ENCODE assay signal across 8 cellular contexts in the genomic region with DNA sequence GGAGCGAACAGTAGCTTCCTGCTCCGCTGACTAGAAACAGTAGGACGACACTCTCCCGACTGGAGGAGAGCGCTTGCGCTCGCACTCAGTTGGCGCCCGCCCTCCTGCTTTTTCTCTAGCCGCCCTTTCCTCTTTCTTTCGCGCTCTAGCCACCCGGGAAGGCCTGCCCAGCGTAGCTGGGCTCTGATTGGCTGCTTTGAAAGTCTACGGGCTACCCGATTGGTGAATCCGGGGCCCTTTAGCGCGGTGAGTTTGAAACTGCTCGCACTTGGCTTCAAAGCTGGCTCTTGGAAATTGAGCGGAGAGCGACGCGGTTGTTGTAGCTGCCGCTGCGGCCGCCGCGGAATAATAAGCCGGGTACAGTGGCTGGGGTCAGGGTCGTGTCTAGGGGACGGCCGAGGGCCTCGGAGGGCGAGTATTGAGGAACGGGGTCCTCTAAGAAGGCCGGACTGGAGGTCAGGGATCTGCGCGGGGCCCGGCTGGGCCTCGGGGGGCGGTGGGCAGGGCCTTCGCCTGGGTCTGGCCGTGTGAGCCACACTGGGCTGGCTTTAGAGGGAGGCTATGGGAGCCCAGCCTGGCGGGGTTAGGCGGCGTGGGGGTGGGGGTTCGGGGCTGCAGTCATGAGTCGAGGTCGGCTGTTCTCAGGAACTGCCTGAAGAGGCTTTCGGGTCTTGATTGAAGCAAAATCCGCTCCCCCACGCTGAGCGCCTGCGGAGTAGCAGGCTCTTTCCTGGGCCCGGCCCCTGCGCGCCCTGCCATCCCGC. TPM values are rescaled to one million over a fixed set of nuclear protein-coding genes. Genes with fewer than 3 reads are reported as not detected.
DNase-seq lines count a peak whose midpoint lies in the region; ATAC-seq, FAIRE-seq and TF ChIP-seq lines count a peak whose summit lies in the region.

Gene CDK1 (plus strand): TSS at position 265 of the 764 bp plus-strand sequence. CDS start 1,688 bp downstream, outside the sequence.

- H3K9me2 ChIP-seq in OCI-LY1 (ENCODE audit: low read depth, low read length), result no peaks in the 10 kb centered on the region

- under 1% methylated on average over 59 of the region's 59 CpGs for WGBS in HUES64

- H3K9me1 ChIP-seq in endothelial cell of umbilical vein (replicated peaks; ENCODE audit: control insufficient read depth, extremely low read depth, insufficient read depth, low read length), result no peaks in the 10 kb centered on the region

- H3K9ac ChIP-seq in HUES64 (ENCODE audit: low read depth, low read length) (peak within 1 kb of the TSS; percentile 97), OCI-LY1 (ENCODE audit: low read length) (peak within 1 kb of the TSS; percentile 94), endothelial cell of umbilical vein (replicated peaks; ENCODE audit: extremely low read depth, insufficient read depth, low read length) (peak within 1 kb of the TSS; percentile 90)

- H3K4me1 ChIP-seq in HUES64 (ENCODE audit: insufficient read depth, low read length) (peaks cover 31% of the 10 kb centered on the region), OCI-LY1 (ENCODE audit: insufficient read depth, low read length, severe bottlenecking) (peaks cover 43% of the 10 kb centered on the region), endothelial cell of umbilical vein (ENCODE audit: control insufficient read depth, extremely low read depth, insufficient read depth, low read length) (peaks cover 37% of the 10 kb centered on the region)

- no peak for TF ChIP-seq CTCF in OCI-LY1 (IDR thresholded peaks at IDR 0.05; ENCODE audit: low read length)
- TF ChIP-seq CTCF in endothelial cell of umbilical vein (IDR thresholded peaks at IDR 0.05; ENCODE audit: extremely low read depth in 1 of 2, insufficient read depth in 1 of 2, low read depth in 1 of 2, low read length in 2 of 2), result no peak

- dilution Hi-C loops in endothelial cell of umbilical vein (cut with MboI; ENCODE audit: extremely low pct_ligation_motif_present, low sequenced_read_pairs), result no loop called here

- POLR2A ChIA-PET in endothelial cell of umbilical vein (lab: Charles Lee), result no interaction called here

- H3K4me2 ChIP-seq in OCI-LY1 (ENCODE audit: low read length), result peak within 1 kb of the TSS; percentile 96
- H3K4me2 ChIP-seq in endothelial cell of umbilical vein (ENCODE audit: insufficient read depth, low read length), result peak within 1 kb of the TSS; percentile 100

- H3K27me3 ChIP-seq in HUES64 (ENCODE audit: insufficient read depth, low read length) (no peaks in the 10 kb centered on the region), OCI-LY1 (ENCODE audit: insufficient read depth, low read length) (no peaks in the 10 kb centered on the region), endothelial cell of umbilical vein (ENCODE audit: control insufficient read depth in 2 of 2, insufficient read depth in 2 of 2, low read length in 2 of 2) (no peaks in the 10 kb centered on the region)

- intact Hi-C loops in endothelial cell of umbilical vein (cut with micrococcal nuclease), result loop anchor here (1.0 kb wide), 2 partner anchors 50 to 186 kb away; no protein-coding TSS in a partner anchor

- peak; percentile 97 for ATAC-seq in GM21447 (IDR thresholded peaks at IDR 0.05; ENCODE audit: unreplicated experiment)

- H4K20me1 ChIP-seq in OCI-LY1 (ENCODE audit: insufficient read depth, low read length) (no peaks in the 10 kb centered on the region; the same call in 1 of the 2 replicates), endothelial cell of umbilical vein (replicated peaks; ENCODE audit: control insufficient read depth, extremely low read depth, insufficient read depth, low read length) (no peaks in the 10 kb centered on the region)

- CTCF ChIA-PET in endothelial cell of umbilical vein (lab: Charles Lee), result interaction anchor here (0.8 to 1.2 kb wide), 4 partner anchors 10 to 186 kb away, joined by 3 to 7 read pairs (median 5); no protein-coding TSS in a partner anchor

- no TSS peak for BruUV-seq in endothelial cell of umbilical vein (replicated peaks; lab: Mats Ljungman, UMichigan)

- peak within 1 kb of the TSS; percentile 96 for H3K4me3 ChIP-seq in HUES64 (ENCODE audit: low read length)
- peak within 1 kb of the TSS; percentile 93 for H3K4me3 ChIP-seq in OCI-LY1 (ENCODE audit: low read depth, low read length, poor library complexity, severe bottlenecking)
- peak within 1 kb of the TSS; percentile 91 to 98 (median 92) for H3K4me3 ChIP-seq in endothelial cell of umbilical vein (replicated peaks in 1 of 3; ENCODE audit: insufficient read depth in 1 of 3, low read depth in 1 of 3, low read length in 3 of 3)

- H3F3A ChIP-seq in OCI-LY1 (ENCODE audit: insufficient read depth, low read length), result no peaks in the 10 kb centered on the region

- H2AFZ ChIP-seq in OCI-LY1 (ENCODE audit: low read length) (peak within 1 kb of the TSS; percentile 100), endothelial cell of umbilical vein (ENCODE audit: low read depth, low read length) (peak within 1 kb of the TSS; percentile 87)

- H3K36me3 ChIP-seq in HUES64 (ENCODE audit: insufficient read depth, low read length) (peaks cover 38% of the 10 kb centered on the region), OCI-LY1 (ENCODE audit: insufficient read depth, low read length) (peaks cover 46% of the 10 kb centered on the region), endothelial cell of umbilical vein (ENCODE audit: control insufficient read depth in 2 of 2, extremely low read depth in 1 of 2, insufficient read depth in 2 of 2, low read length in 2 of 2) (peaks cover 0 to 6% of the 10 kb centered on the region in 2 experiments)

- TF ChIP-seq POLR2A in endothelial cell of umbilical vein (IDR thresholded peaks at IDR 0.05; ENCODE audit: low read depth, low read length), result peak; percentile 75

- H3K27ac ChIP-seq in HUES64 (ENCODE audit: low read depth, low read length), result peak within 1 kb of the TSS; percentile 96
- peak within 1 kb of the TSS; percentile 82 for H3K27ac ChIP-seq in OCI-LY1 (ENCODE audit: low read depth, low read length, poor library complexity, severe bottlenecking)
- H3K27ac ChIP-seq in endothelial cell of umbilical vein (ENCODE audit: insufficient read depth, low read depth, low read length), result peak within 1 kb of the TSS; percentile 64

- DNase-seq in D341Med (ENCODE audit: low spot score) (peak; percentile 99), endothelial cell of umbilical vein (ENCODE audit: low read depth, low spot score) (peak; percentile 98), middle frontal gyrus (ENCODE audit: extremely low spot score, low spot score) (peak; percentile 97)
- peak; percentile 94 for DNase-seq in activated CD8-positive, alpha-beta memory T cell treated with anti-CD3 and anti-CD28 coated beads, Interleukin-2, amount 50 U/mL, for 4 hours
- peak; percentile 85 to 90 for DNase-seq in stimulated activated CD8-positive, alpha-beta memory T cell treated with anti-CD3 and anti-CD28 coated beads, Interleukin-2, amount 100 ng/mL, for 48 hours (ENCODE audit: low read depth in 2 of 2)

- H3K79me2 ChIP-seq in OCI-LY1 (ENCODE audit: insufficient read depth, low read length) (peaks cover 50% of the 10 kb centered on the region), endothelial cell of umbilical vein (ENCODE audit: control insufficient read depth, insufficient read depth, low read length) (peaks cover 50% of the 10 kb centered on the region)

- FAIRE-seq in endothelial cell of umbilical vein (lab: Jason Lieb, UNC), result peak; percentile 97

- no peaks in the 10 kb centered on the region for H3K9me3 ChIP-seq in HUES64 (ENCODE audit: insufficient read depth, low read depth, low read length)
- no peaks in the 10 kb centered on the region for H3K9me3 ChIP-seq in OCI-LY1 (ENCODE audit: low read length)
- H3K9me3 ChIP-seq in endothelial cell of umbilical vein (replicated peaks; ENCODE audit: control insufficient read depth, insufficient read depth, low read length), result no peaks in the 10 kb centered on the region

TF ChIP-seq in endothelial cell of umbilical vein, 7 proteins besides CTCF, POLR2A, EP300 and RAD21:
- TF ChIP-seq JUN (IDR thresholded peaks at IDR 0.05; ENCODE audit: borderline replicate concordance, insufficient read depth, insufficient read length, low read depth) (no peak), POLR2AphosphoS5 (IDR thresholded peaks at IDR 0.05; ENCODE audit: insufficient read depth, low read depth, low read length) (peak; percentile 59)

RNA-seq across cellular contexts. Expression of gene CDK1, which starts in this region (rescaled TPM):
- polyA plus RNA-seq in HUES64 (2013, experiment 1 of 2), result 87.2 TPM
- 113 TPM for polyA plus RNA-seq in HUES64 (2013, experiment 2 of 2)
- total RNA-seq in endothelial cell of umbilical vein, result 70.1 and 71.6 TPM in 2 replicates
- 13.6 and 19.9 TPM in 2 replicates for polyA plus RNA-seq in endothelial cell of umbilical vein
- 30.1 and 32.7 TPM in 2 replicates for polyA plus RNA-seq in endothelial cell of umbilical vein (2011; cell fraction: cytosol; rRNA removed)
- 28.8 and 65.8 TPM in 2 replicates for polyA plus RNA-seq in endothelial cell of umbilical vein (2011; cell fraction: nucleus; rRNA removed)
- polyA plus RNA-seq in endothelial cell of umbilical vein (2012), result 30.5 and 57.9 TPM in 2 replicates
- 13.1 and 13.7 TPM in 2 replicates for polyA minus RNA-seq in endothelial cell of umbilical vein
- polyA minus RNA-seq in endothelial cell of umbilical vein (2011; cell fraction: cytosol; rRNA and poly(A)+ RNA removed), result 32.7 TPM
- 18.4 and 41.8 TPM in 2 replicates for polyA minus RNA-seq in endothelial cell of umbilical vein (2011; cell fraction: nucleus; rRNA and poly(A)+ RNA removed)

Comparison
In these comparisons a context has a peak if more than half of its experiments do, and no peak if none do; other contexts are left out.
1. Peak in every context shown above with its lines: DNase-seq, ATAC-seq, H3K4me3 ChIP-seq and H3K27ac ChIP-seq.